ENCODE assay signal across 8 cellular contexts in the genomic region with DNA sequence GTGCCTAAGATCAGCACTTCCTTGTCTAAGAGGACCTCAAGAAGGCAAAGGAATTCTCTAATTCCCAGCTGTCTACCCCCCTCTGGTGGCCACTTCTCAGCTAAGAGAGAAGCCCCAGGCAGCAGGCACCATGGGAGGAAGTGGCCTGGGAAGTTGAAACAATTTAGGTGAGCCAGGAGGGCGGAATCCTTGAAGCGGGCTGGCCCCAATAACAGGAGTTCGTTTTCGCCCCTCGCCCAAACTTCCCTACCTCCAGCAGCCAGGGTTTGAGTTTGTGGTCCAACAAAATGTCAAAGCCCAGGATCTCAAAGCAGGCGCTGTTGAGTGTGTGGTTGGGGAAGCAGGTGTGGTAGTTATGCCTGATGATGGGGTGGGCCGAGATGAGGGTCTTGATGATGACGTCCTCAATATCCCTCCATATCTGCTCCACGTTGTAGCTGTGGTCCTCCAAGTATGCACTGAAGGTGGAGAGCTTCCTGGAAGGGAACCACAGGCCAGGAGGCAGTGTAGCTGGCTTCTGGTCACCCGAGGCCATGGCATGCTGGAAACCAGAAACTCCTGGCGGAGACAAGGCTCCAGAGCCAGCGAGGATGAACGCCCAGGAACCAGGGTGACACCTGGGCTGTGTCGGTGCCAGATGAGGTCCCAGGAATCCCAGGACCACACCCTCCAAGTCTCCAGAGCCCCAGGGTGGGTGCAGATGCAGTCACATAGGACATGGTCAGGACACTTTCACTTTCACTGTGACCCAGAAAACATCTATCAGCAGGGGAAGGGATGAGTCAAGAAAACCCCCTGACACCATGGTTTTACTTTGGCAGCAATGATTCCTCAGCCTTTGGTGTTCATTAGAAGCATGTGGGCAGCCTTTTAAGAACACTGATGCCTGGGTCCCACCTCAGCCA. TPM values are rescaled to one million over a fixed set of nuclear protein-coding genes. Genes with fewer than 3 reads are reported as not detected.
DNase-seq lines count a peak whose midpoint lies in the region; ATAC-seq, FAIRE-seq and TF ChIP-seq lines count a peak whose summit lies in the region.

No MANE protein-coding gene starts in this region.

- ATAC-seq in GM19455 (IDR thresholded peaks at IDR 0.05; ENCODE audit: unreplicated experiment), result no peak

- H3K9me3 ChIP-seq in SJSA1 (replicated peaks), result no peaks in the 10 kb centered on the region

- H3K27me3 ChIP-seq in SJSA1 (replicated peaks) (peaks cover 32% of the 10 kb centered on the region), bronchial epithelial cell (ENCODE audit: control insufficient read depth, insufficient read depth, low read length) (peaks cover 8% of the 10 kb centered on the region), kidney epithelial cell (ENCODE audit: control insufficient read depth, insufficient read depth, low read length) (peaks cover 2% of the 10 kb centered on the region)

- no peaks in the 10 kb centered on the region for H3K36me3 ChIP-seq in SJSA1
- H3K36me3 ChIP-seq in bronchial epithelial cell (ENCODE audit: control insufficient read depth, insufficient read depth, low read length), result no peaks in the 10 kb centered on the region
- H3K36me3 ChIP-seq in kidney epithelial cell (ENCODE audit: control insufficient read depth, insufficient read depth, low read length), result no peaks in the 10 kb centered on the region

- H3K27ac ChIP-seq in SJSA1, result no peak overlapping the region

- peak; percentile 28 to 32 for DNase-seq in stimulated activated CD4-positive, alpha-beta T cell treated with anti-CD3 and anti-CD28 coated beads, Interleukin-2, amount 100 ng/mL, for 24 hours
- DNase-seq in stimulated activated CD4-positive, alpha-beta T cell treated with anti-CD3 and anti-CD28 coated beads, Interleukin-12 subunit alpha, Interleukin-12 subunit beta, amount 100 ng/mL, for 4 hours, result no peak
- DNase-seq in HuH-7.5 (ENCODE audit: low spot score) (peak; percentile 44), SJSA1 (ENCODE audit: low read depth in 1 of 2, low spot score in 2 of 2) (peak; percentile 73 to 84), bronchial epithelial cell (ENCODE audit: low read depth) (peak; percentile 66), kidney epithelial cell (ENCODE audit: low read depth) (peak; percentile 35)
- DNase-seq in stimulated activated CD8-positive, alpha-beta memory T cell treated with anti-CD3 and anti-CD28 coated beads, Interleukin-4, amount 100 ng/mL, for 48 hours, result peak; percentile 51

- H3K4me3 ChIP-seq in SJSA1 (no peak overlapping the region), bronchial epithelial cell (ENCODE audit: low read depth, low read length) (no peak overlapping the region), kidney epithelial cell (ENCODE audit: low read depth, low read length) (no peak overlapping the region)

- 0 out of 2 replicates have a peak, but pooled peaks cover 7% of the 10 kb centered on the region for H3K4me1 ChIP-seq in SJSA1 (replicated peaks)

- FAIRE-seq in bronchial epithelial cell (lab: Jason Lieb, UNC), result peak; percentile 32

- TF ChIP-seq CTCF in bronchial epithelial cell (IDR thresholded peaks at IDR 0.05; ENCODE audit: insufficient read depth, low read length, severe bottlenecking) (peak; percentile 72), kidney epithelial cell (IDR thresholded peaks at IDR 0.05; ENCODE audit: insufficient read depth, low read length, poor library complexity, severe bottlenecking) (peak; percentile 80)

RNA-seq across cellular contexts. Expression of gene TTLL6, which starts 25.6 kb away (rescaled TPM):
- not detected in 2 replicates for total RNA-seq in SJSA1 (2014; rRNA removed; shearing (Covaris generic))
- total RNA-seq in bronchial epithelial cell, result not detected in 2 replicates
- total RNA-seq in kidney epithelial cell, result not detected in 2 replicates

RNA-seq across cellular contexts. Expression of gene CALCOCO2, which starts 39.5 kb away (rescaled TPM):
- 48.4 and 55.1 TPM in 2 replicates for total RNA-seq in SJSA1 (2014; rRNA removed; shearing (Covaris generic))
- 30.3 and 60.3 TPM in 2 replicates for total RNA-seq in bronchial epithelial cell
- total RNA-seq in kidney epithelial cell, result 33.3 and 45.1 TPM in 2 replicates
